Comparison of ENCODE assay signal across 9 cellular contexts in the genomic region with DNA sequence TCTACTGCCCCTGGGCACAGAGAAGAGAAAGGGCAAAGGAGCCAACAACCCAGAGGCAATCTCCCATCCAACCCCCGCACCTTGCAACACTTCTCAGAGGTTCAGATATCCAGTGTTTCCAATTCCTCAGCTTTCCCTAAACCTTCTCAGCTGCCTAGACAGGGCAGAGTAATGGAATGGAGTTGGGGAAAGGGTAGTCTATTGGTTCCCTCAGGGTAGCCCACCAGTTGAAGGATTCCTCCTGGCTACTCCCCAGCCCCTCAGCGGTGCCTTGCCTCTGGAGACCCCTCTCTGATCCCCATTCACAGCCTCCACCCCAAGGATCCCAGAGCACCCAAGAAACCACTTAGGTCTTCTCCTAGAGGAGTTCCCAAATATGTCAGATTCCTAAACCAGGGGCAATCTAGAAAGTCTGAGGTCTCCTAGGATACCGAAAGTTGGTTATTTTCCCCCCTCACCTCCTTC. TPM values are rescaled to one million over a fixed set of nuclear protein-coding genes. Genes with fewer than 3 reads are reported as not detected.
A peak's percentile ranks its signal among the peaks of the same experiment; 100 is the strongest.
DNase-seq lines count a peak whose midpoint lies in the region; ATAC-seq and TF ChIP-seq lines count a peak whose summit lies in the region.
"Had no signal": no experiment of that assay in that cellular context is flagged by ENCODE, and none has a peak within 500 bp of the region (broad histone marks: within the 10 kb centered on the region; RNA-seq: fewer than 3 reads in every experiment).

No MANE protein-coding gene starts in this region.

- H3K27me3 Mint-ChIP-seq in MCF 10A (ENCODE audit: insufficient read depth, unreplicated experiment) (no peaks in the 10 kb centered on the region), nephron (ENCODE audit: low read depth) (peaks cover 11% of the 10 kb centered on the region)

- H3K4me3 Mint-ChIP-seq in MCF 10A (ENCODE audit: unreplicated experiment) (peak overlapping the region; percentile 4), nephron (peak overlapping the region; percentile 31 to 72 (median 65))

- no peak for TF ChIP-seq POLR2A in Peyer's patch (IDR thresholded peaks at IDR 0.05)

- peak overlapping the region in 2 of 4 donors; percentile 20 to 23 for H3K4me3 ChIP-seq in Peyer's patch

- H3K9me3 ChIP-seq in Peyer's patch: no peaks in the 10 kb centered on the region

- H3K27ac ChIP-seq in Peyer's patch: no peak overlapping the region
- H3K27ac ChIP-seq: epithelial cell of prostate had no signal

- H3K9me3 Mint-ChIP-seq in MCF 10A (ENCODE audit: unreplicated experiment) (no peaks in the 10 kb centered on the region), nephron (no peaks in the 10 kb centered on the region)
- H3K9me3 Mint-ChIP-seq: activated T-cell treated with anti-CD3 and anti-CD28 coated beads, Interleukin-2, amount 50 U/mL, for 4 hours had no signal

- CTCF ChIA-PET in MCF 10A (lab: Yijun Ruan, JAX): interaction anchor here (0.9 to 4.3 kb wide), 8 partner anchors 9 to 99 kb away, joined by 3 to 19 read pairs (median 4); a partner anchor contains a TSS

- H3K4me1 ChIP-seq in Peyer's patch: peaks cover 0 to 10% (median 7%) of the 10 kb centered on the region in 4 donors

- H3K27ac Mint-ChIP-seq in MCF 10A (ENCODE audit: low read depth, unreplicated experiment): peak overlapping the region; percentile 6
- peak overlapping the region in 1 of 3 experiments; percentile 59 for H3K27ac Mint-ChIP-seq in nephron

- POLR2A ChIA-PET in MCF 10A (lab: Yijun Ruan, JAX): interaction anchor here (0.6 to 4.1 kb wide), 12 partner anchors 10 to 105 kb away, joined by 3 to 34 read pairs (median 6); a partner anchor contains a TSS

- H3K4me1 Mint-ChIP-seq in MCF 10A (ENCODE audit: insufficient read depth, unreplicated experiment) (peaks cover 46% of the 10 kb centered on the region), nephron (peaks cover 15% of the 10 kb centered on the region)

- DNase-seq in EL (peak; percentile 38), MCF 10A (ENCODE audit: unreplicated experiment) (peak; percentile 72), sciatic nerve (ENCODE audit: low spot score) (no peak), Peyer's patch (no peak), T-helper 9 cell (no peak)
- DNase-seq: activated T-cell treated with anti-CD3 and anti-CD28 coated beads, Interleukin-2, amount 50 U/mL, for 4 hours; DND-41 had no signal

- no peaks in the 10 kb centered on the region for H3K36me3 ChIP-seq in Peyer's patch

- no peaks in the 10 kb centered on the region for H3K27me3 ChIP-seq in Peyer's patch

- intact Hi-C loops in MCF 10A (cut with micrococcal nuclease): no loop called here
- intact Hi-C loops in sciatic nerve (cut with DNase I): no loop called here

- BruUV-seq in MCF 10A (replicated peaks; lab: Mats Ljungman, UMichigan): no TSS peak

- TF ChIP-seq CTCF in MCF 10A (IDR thresholded peaks at IDR 0.05; ENCODE audit: unreplicated experiment) (no peak), nephron (IDR thresholded peaks at IDR 0.05; ENCODE audit: unreplicated experiment in 3 of 3) (no peak), Peyer's patch (IDR thresholded peaks at IDR 0.05) (no peak)

- no peak for ATAC-seq in sciatic nerve

- H3K36me3 Mint-ChIP-seq in MCF 10A (ENCODE audit: insufficient read depth, unreplicated experiment) (no peaks in the 10 kb centered on the region), nephron (ENCODE audit: low read depth) (no peaks in the 10 kb centered on the region)

RNA-seq across cellular contexts. Expression of a gene that starts 0.5 kb away (rescaled TPM):
- total RNA-seq in MCF 10A (2022) (0.40 and 0.64 TPM in 2 replicates), sciatic nerve (7.7 TPM), Peyer's patch (not detected)

RNA-seq across cellular contexts. Expression of a gene that starts 19.8 kb away (rescaled TPM):
- total RNA-seq in MCF 10A (2022) (1,158 and 1,435 TPM in 2 replicates), sciatic nerve (694 TPM), Peyer's patch (100 to 1,000 TPM; 198 to 703 (median 254) TPM)

RNA-seq across cellular contexts. Expression of a gene that starts 20.4 kb away (rescaled TPM):
- total RNA-seq in MCF 10A (2022) (109 and 112 TPM in 2 replicates), sciatic nerve (77.9 TPM), Peyer's patch (10 to 100 TPM; 14.9 to 33.0 (median 20.4) TPM)

RNA-seq across cellular contexts. Expression of a gene that starts 24.6 kb away (rescaled TPM):
- total RNA-seq in MCF 10A (2022) (207 and 299 TPM in 2 replicates), sciatic nerve (72.5 TPM), Peyer's patch (10 to 100 TPM; 42.4 to 66.9 (median 54.2) TPM)

Comparison
In these comparisons a context has a peak if more than half of its experiments do, and no peak if none do; other contexts are left out.
1. DNase-seq: peak in EL (single experiment) and MCF 10A (single experiment); none in sciatic nerve (single experiment), Peyer's patch (0 of 3) and T-helper 9 cell (single experiment).